In the genomic region with DNA sequence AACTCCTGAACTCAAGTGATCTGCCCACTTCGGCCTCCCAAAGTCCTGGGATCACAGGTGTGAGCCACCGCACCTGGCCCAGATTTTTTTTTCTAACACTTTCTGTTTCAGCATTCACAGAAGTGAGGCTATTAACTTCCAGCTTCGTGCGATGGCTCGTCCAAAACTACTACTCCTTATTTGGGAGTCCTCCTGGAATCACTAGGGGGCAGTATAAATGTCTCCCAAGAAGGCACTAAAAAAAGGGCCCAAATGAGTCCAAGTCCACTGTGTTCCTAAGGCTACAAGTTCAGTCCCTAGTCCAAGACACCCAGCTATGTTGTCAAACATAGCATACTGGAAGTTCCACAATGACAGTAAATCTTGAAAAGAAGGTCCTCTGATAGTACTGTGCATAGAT, we compare ENCODE assay signal across 12 cellular contexts.
DNase-seq lines count a peak whose midpoint lies in the region; ATAC-seq and TF ChIP-seq lines count a peak whose summit lies in the region.
"Had no signal": no experiment of that assay in that cellular context is flagged by ENCODE, and none has a peak within 500 bp of the region (broad histone marks: within the 10 kb centered on the region; RNA-seq: fewer than 3 reads in every experiment).

No MANE protein-coding gene starts in this region.

- peaks cover 22 to 37% of the 10 kb centered on the region in 2 experiments for H3K4me1 ChIP-seq in HCT116 (ENCODE audit: control insufficient read depth in 1 of 2, insufficient read depth in 2 of 2, low read length in 2 of 2)

- TF ChIP-seq RAD21 in HCT116 (IDR thresholded peaks at IDR 0.05; ENCODE audit: low read depth) = peak; percentile 34

- H4K20me1 ChIP-seq in HCT116 (ENCODE audit: insufficient read depth) = no peaks in the 10 kb centered on the region

- TF ChIP-seq CTCF in HCT116 (IDR thresholded peaks at IDR 0.05 in 2 of 3, conservative IDR thresholded peaks at IDR 0.05 in 1 of 3; ENCODE audit: borderline replicate concordance in 1 of 3, insufficient read depth in 1 of 3, low read depth in 2 of 3, low read length in 2 of 3) = peak; percentile 13 to 63 (median 57); a peak in 5 of 6 replicates
- peak; percentile 32 for TF ChIP-seq CTCF in WERI-Rb-1 (IDR thresholded peaks at IDR 0.05; ENCODE audit: low read depth, low read length)
- TF ChIP-seq CTCF in kidney epithelial cell (IDR thresholded peaks at IDR 0.05; ENCODE audit: insufficient read depth, low read length, poor library complexity, severe bottlenecking) = peak; percentile 25
- TF ChIP-seq CTCF in glutamatergic neuron (IDR thresholded peaks at IDR 0.05; ENCODE audit: partially characterized antibody, unreplicated experiment) = no peak

- H3K9me2 ChIP-seq in HCT116 (ENCODE audit: insufficient read depth) = no peaks in the 10 kb centered on the region

- no peak overlapping the region for H3K4me3 ChIP-seq in HCT116 (replicated peaks in 1 of 2; ENCODE audit: low read depth in 1 of 2, low read length in 2 of 2)
- no peak overlapping the region for H3K4me3 ChIP-seq in WERI-Rb-1 (ENCODE audit: low read depth, low read length)
- H3K4me3 ChIP-seq in kidney epithelial cell (ENCODE audit: low read depth, low read length) = no peak overlapping the region
- H3K4me3 ChIP-seq: ovary had no signal

- ATAC-seq in HCT116 = peak; percentile 56
- ATAC-seq in esophagus mucosa = no peak
- no peak for ATAC-seq in HG02981 (IDR thresholded peaks at IDR 0.05; ENCODE audit: unreplicated experiment)

- no peak overlapping the region for H3K4me3 Mint-ChIP-seq in glutamatergic neuron (ENCODE audit: unreplicated experiment)

- H3K27ac Mint-ChIP-seq in glutamatergic neuron (ENCODE audit: unreplicated experiment) = no peak overlapping the region

- no peaks in the 10 kb centered on the region for H3K79me2 ChIP-seq in HCT116 (ENCODE audit: insufficient read depth, low read length)

- no peak for TF ChIP-seq POLR2A in HCT116 (IDR thresholded peaks at IDR 0.05; ENCODE audit: borderline replicate concordance, extremely low read depth, insufficient read depth, insufficient read length)

- CTCF ChIA-PET in HCT116 (lab: Charles Lee) = interaction anchor here (0.8 to 2.7 kb wide), 10 partner anchors 8 to 412 kb away, joined by 3 to 23 read pairs (median 4); no protein-coding TSS in a partner anchor

- H3K36me3 ChIP-seq in HCT116 (ENCODE audit: control insufficient read depth in 1 of 2, insufficient read depth in 2 of 2, low read length in 2 of 2) (no peaks in the 10 kb centered on the region), WERI-Rb-1 (no peaks in the 10 kb centered on the region), kidney epithelial cell (ENCODE audit: control insufficient read depth, insufficient read depth, low read length) (no peaks in the 10 kb centered on the region)
- H3K36me3 ChIP-seq: ovary had no signal

- BruUV-seq in HCT116 (replicated peaks; lab: Mats Ljungman, UMichigan) = no TSS peak

- no peaks in the 10 kb centered on the region for H3K9me3 Mint-ChIP-seq in glutamatergic neuron (ENCODE audit: unreplicated experiment)

- no peaks in the 10 kb centered on the region for H3K27me3 ChIP-seq in HCT116 (ENCODE audit: insufficient read depth, low read length)
- no peaks in the 10 kb centered on the region for H3K27me3 ChIP-seq in WERI-Rb-1 (ENCODE audit: insufficient read depth, low read depth, severe bottlenecking)
- no peaks in the 10 kb centered on the region for H3K27me3 ChIP-seq in kidney epithelial cell (ENCODE audit: control insufficient read depth, insufficient read depth, low read length)
- H3K27me3 ChIP-seq: ovary had no signal

- no peaks in the 10 kb centered on the region for H3K4me1 Mint-ChIP-seq in glutamatergic neuron (ENCODE audit: low read depth, unreplicated experiment)

- intact Hi-C loops in HCT116 (cut with micrococcal nuclease) = no loop called here

- no peak overlapping the region for H3K4me2 ChIP-seq in HCT116 (ENCODE audit: low read length)

- H2AFZ ChIP-seq in HCT116 (ENCODE audit: low read depth, low read length, poor library complexity, severe bottlenecking) = no peak overlapping the region

- DNase-seq in CD1c-positive myeloid dendritic cell (ENCODE audit: extremely low spot score) = peak; percentile 11
- DNase-seq in HCT116 (ENCODE audit: low read depth, low spot score) = peak; percentile 46
- no peak for DNase-seq in WERI-Rb-1
- no peak for DNase-seq in kidney epithelial cell (ENCODE audit: low read depth)
- DNase-seq in activated CD8-positive, alpha-beta memory T cell treated with anti-CD3 and anti-CD28 coated beads for 24 hours = no peak
- DNase-seq in glutamatergic neuron = no peak
- DNase-seq: NCI-H1092, NCI-H774, ovary had no signal

- no peaks in the 10 kb centered on the region for H3K36me3 Mint-ChIP-seq in glutamatergic neuron (ENCODE audit: unreplicated experiment)

- no peaks in the 10 kb centered on the region for H3K27me3 Mint-ChIP-seq in glutamatergic neuron (ENCODE audit: unreplicated experiment)

- POLR2A ChIA-PET in HCT116 (lab: Charles Lee) = no interaction called here

- RAD21 ChIA-PET in HCT116 (lab: Charles Lee; ENCODE audit: low non-redundant PET in 1 of 2, low total read pairs in 2 of 2, uncharacterized antibody in 2 of 2, unreplicated experiment in 2 of 2) = interaction anchor here in 1 of 2 experiments (0.7 kb wide), 1 partner anchor 376 kb away, joined by 3 read pairs; no protein-coding TSS in a partner anchor

- no peak overlapping the region for H3K9ac ChIP-seq in HCT116 (ENCODE audit: low read length)

- H3K9me3 ChIP-seq in HCT116 (ENCODE audit: control insufficient read depth in 1 of 2, insufficient read depth in 1 of 2, low read depth in 1 of 2, low read length in 2 of 2) (no peaks in the 10 kb centered on the region), WERI-Rb-1 (ENCODE audit: severe bottlenecking) (no peaks in the 10 kb centered on the region)
- H3K9me3 ChIP-seq: ovary had no signal

- H3K27ac ChIP-seq in HCT116 (ENCODE audit: low read depth, low read length) (no peak overlapping the region), WERI-Rb-1 (no peak overlapping the region)
- H3K27ac ChIP-seq: ovary, VCaP had no signal

TF ChIP-seq in HCT116, 20 proteins besides CTCF, POLR2A, EP300 and RAD21:
- peak; percentile 89 for TF ChIP-seq SRF (IDR thresholded peaks at IDR 0.05; ENCODE audit: low read depth)
- TF ChIP-seq SIN3A (IDR thresholded peaks at IDR 0.05; ENCODE audit: low read depth) = no peak

Comparison
In these comparisons a context has a peak if more than half of its experiments do, and no peak if none do; other contexts are left out.
1. DNase-seq: peak in CD1c-positive myeloid dendritic cell (single experiment) and HCT116 (single experiment); none in WERI-Rb-1 (single experiment), kidney epithelial cell (single experiment), activated CD8-positive, alpha-beta memory T cell treated with anti-CD3 and anti-CD28 coated beads for 24 hours (single experiment) and glutamatergic neuron (single experiment).